Comparison of ENCODE assay signal across 19 cellular contexts in the genomic region with DNA sequence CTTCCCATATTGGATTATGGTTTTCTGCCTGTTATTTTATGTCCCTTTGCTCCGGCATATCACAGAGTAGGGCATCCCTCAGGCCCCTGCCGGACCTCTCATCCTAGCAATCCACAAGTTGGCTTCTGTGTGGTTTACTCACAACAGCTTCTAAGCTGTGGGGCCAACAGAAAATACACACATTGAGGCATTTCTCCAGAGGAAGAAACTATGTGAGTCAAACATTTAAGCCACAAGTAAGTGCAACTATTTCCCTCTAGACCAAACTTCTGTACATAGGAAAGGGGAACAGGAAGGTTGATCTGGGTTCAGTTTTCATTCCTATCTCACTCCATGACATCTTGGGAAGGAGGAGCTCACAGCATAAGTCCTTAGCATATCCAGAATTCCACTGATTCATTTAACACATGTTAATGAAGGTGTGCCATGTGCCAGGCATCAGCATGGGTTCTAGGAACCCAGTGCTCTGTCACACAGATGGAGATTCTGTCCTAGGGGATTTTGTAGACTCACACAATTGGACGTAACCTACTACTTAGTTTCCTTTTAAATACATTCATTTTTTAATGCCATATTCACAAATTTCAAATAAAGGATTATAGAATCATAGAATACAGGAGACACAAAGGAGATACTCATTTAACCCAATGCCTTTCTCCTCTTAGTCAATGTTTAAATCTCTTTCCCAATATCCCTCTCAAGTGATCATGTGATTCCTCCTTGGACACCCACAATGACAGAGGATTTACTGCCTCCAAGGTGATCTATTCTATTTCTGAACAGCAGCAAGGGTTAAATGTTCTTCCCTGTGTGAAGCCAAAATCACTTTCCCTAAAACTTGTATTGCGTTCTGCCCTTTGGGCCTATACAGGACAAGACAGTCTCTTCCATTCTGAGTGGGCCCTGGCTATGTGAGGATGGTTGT.
DNase-seq lines count a peak whose midpoint lies in the region; ATAC-seq and TF ChIP-seq lines count a peak whose summit lies in the region.
"Had no signal": no experiment of that assay in that cellular context is flagged by ENCODE, and none has a peak within 500 bp of the region (broad histone marks: within the 10 kb centered on the region; RNA-seq: fewer than 3 reads in every experiment).

No MANE protein-coding gene starts in this region.

- H3K36me3 Mint-ChIP-seq in activated CD4-positive, alpha-beta T cell treated with anti-CD3 and anti-CD28 coated beads for 36 hours (ENCODE audit: low read depth), result no peaks in the 10 kb centered on the region
- peaks cover 4% of the 10 kb centered on the region for H3K36me3 Mint-ChIP-seq in central memory CD8-positive, alpha-beta T cell (ENCODE audit: insufficient read depth)
- no peaks in the 10 kb centered on the region for H3K36me3 Mint-ChIP-seq in osteocyte (ENCODE audit: unreplicated experiment)
- H3K36me3 Mint-ChIP-seq: neural progenitor cell had no signal

- H3K79me2 ChIP-seq in Loucy (ENCODE audit: insufficient read depth, low read length), result no peaks in the 10 kb centered on the region

- H3K4me1 ChIP-seq in Loucy (ENCODE audit: insufficient read depth, low read length, poor library complexity, severe bottlenecking), result peaks cover 46% of the 10 kb centered on the region
- H3K4me1 ChIP-seq: neural progenitor cell had no signal

- no peaks in the 10 kb centered on the region for H3K9me3 Mint-ChIP-seq in activated CD4-positive, alpha-beta T cell treated with anti-CD3 and anti-CD28 coated beads for 36 hours (ENCODE audit: low read depth)
- no peaks in the 10 kb centered on the region for H3K9me3 Mint-ChIP-seq in central memory CD8-positive, alpha-beta T cell
- peaks cover 4% of the 10 kb centered on the region for H3K9me3 Mint-ChIP-seq in osteocyte (ENCODE audit: unreplicated experiment)
- H3K9me3 Mint-ChIP-seq: neural progenitor cell had no signal

- CTCF ChIA-PET in activated CD4-positive, alpha-beta T cell treated with anti-CD3 and anti-CD28 coated beads for 36 hours (lab: Charles Lee), result interaction anchor here (0.6 to 1.3 kb wide), 2 partner anchors 52 to 297 kb away, joined by 3 read pairs; no protein-coding TSS in a partner anchor

- no peak overlapping the region for H3K4me3 ChIP-seq in Loucy (ENCODE audit: low read length, poor library complexity, severe bottlenecking)
- H3K4me3 ChIP-seq: A549, heart right ventricle, neural progenitor cell, transverse colon had no signal

- H3K9me3 ChIP-seq in Loucy (ENCODE audit: insufficient read depth, low read depth, low read length), result no peaks in the 10 kb centered on the region
- H3K9me3 ChIP-seq: A549, heart right ventricle, transverse colon had no signal

- H3K9me2 ChIP-seq in Loucy (replicated peaks; ENCODE audit: low read depth, low read length), result no peaks in the 10 kb centered on the region

- intact Hi-C loops in activated CD4-positive, alpha-beta T cell treated with anti-CD3 and anti-CD28 coated beads for 36 hours (cut with DNase I, micrococcal nuclease), result loop anchor here (2.0 to 5.0 kb wide), 2 partner anchors 35 to 151 kb away; no protein-coding TSS in a partner anchor

- no peak overlapping the region for H3K4me3 Mint-ChIP-seq in activated CD4-positive, alpha-beta T cell treated with anti-CD3 and anti-CD28 coated beads for 36 hours
- no peak overlapping the region for H3K4me3 Mint-ChIP-seq in central memory CD8-positive, alpha-beta T cell
- no peak overlapping the region for H3K4me3 Mint-ChIP-seq in osteocyte (ENCODE audit: unreplicated experiment)
- H3K4me3 Mint-ChIP-seq: activated CD4-positive, alpha-beta T cell treated with anti-CD3 and anti-CD28 coated beads, Interleukin-2, amount 10 ng/mL, durations not matched to agents 7 days and 5 days; neural progenitor cell had no signal

- no peaks in the 10 kb centered on the region for H3F3A ChIP-seq in Loucy (ENCODE audit: low read depth)

- DNase-seq in activated CD4-positive, alpha-beta T cell treated with anti-CD3 and anti-CD28 coated beads for 36 hours, result no peak
- no peak for DNase-seq in activated CD4-positive, alpha-beta T cell treated with anti-CD3 and anti-CD28 coated beads for 1 hour
- no peak for DNase-seq in central memory CD8-positive, alpha-beta T cell (ENCODE audit: low spot score in 2 of 2)
- DNase-seq in osteocyte (ENCODE audit: extremely low spot score, unreplicated experiment), result no peak
- DNase-seq in stimulated activated naive CD4-positive, alpha-beta T cell treated with Interleukin-2 at 50 U/mL for 16 hours (lab: John Stamatoyannopoulos, UW), result no peak
- no peak for DNase-seq in kidney glomerular epithelial cell (lab: John Stamatoyannopoulos, UW)
- DNase-seq: activated CD4-positive, alpha-beta T cell treated with anti-CD3 and anti-CD28 coated beads, Interleukin-2, amount 10 ng/mL, durations not matched to agents 7 days and 5 days; activated naive CD4-positive, alpha-beta T cell treated with Interleukin-2 at 50 U/mL for 16 hours; DMS 273 treated with DMSO at 0.1 percent for 48 hours; heart right ventricle; KBM-7; NCI-H2081 treated with DMSO at 0.1 percent for 48 hours; NK-92 treated with Interleukin-12 subunit alpha and Interleukin-12 subunit beta, amount 100 ng/mL, for 24 hours; transverse colon had no signal

- no peaks in the 10 kb centered on the region for H3K36me3 ChIP-seq in Loucy (ENCODE audit: insufficient read depth, low read length)
- H3K36me3 ChIP-seq: heart right ventricle, neural progenitor cell, transverse colon had no signal

- 0 out of 2 replicates have a peak overlapping the region, but pooled peaks have one; percentile 36 for H2AFZ ChIP-seq in Loucy (ENCODE audit: low read length)
- H2AFZ ChIP-seq: neural progenitor cell had no signal

- ATAC-seq in activated CD4-positive, alpha-beta T cell treated with anti-CD3 and anti-CD28 coated beads for 36 hours, result peak; percentile 30
- ATAC-seq in central memory CD8-positive, alpha-beta T cell (replicated peaks; ENCODE audit: extremely low read depth, poor library complexity, severe bottlenecking), result no peak
- no peak for ATAC-seq in GM18511 (IDR thresholded peaks at IDR 0.05; ENCODE audit: unreplicated experiment)
- ATAC-seq: A549, left lobe of liver had no signal

- no peak overlapping the region for H3K9ac ChIP-seq in Loucy (ENCODE audit: low read depth, low read length, poor library complexity, severe bottlenecking)
- H3K9ac ChIP-seq: neural progenitor cell had no signal

- no peaks in the 10 kb centered on the region for H4K20me1 ChIP-seq in Loucy (ENCODE audit: insufficient read depth, low read length, poor library complexity, severe bottlenecking)

- no peak overlapping the region for H3K27ac Mint-ChIP-seq in activated CD4-positive, alpha-beta T cell treated with anti-CD3 and anti-CD28 coated beads for 36 hours
- H3K27ac Mint-ChIP-seq in central memory CD8-positive, alpha-beta T cell (ENCODE audit: low read depth), result peak overlapping the region; percentile 95
- H3K27ac Mint-ChIP-seq in osteocyte (ENCODE audit: unreplicated experiment), result peak overlapping the region; percentile 3
- H3K27ac Mint-ChIP-seq: neural progenitor cell had no signal

- H3K4me1 Mint-ChIP-seq in activated CD4-positive, alpha-beta T cell treated with anti-CD3 and anti-CD28 coated beads for 36 hours, result peaks cover 35% of the 10 kb centered on the region
- peaks cover 69% of the 10 kb centered on the region for H3K4me1 Mint-ChIP-seq in central memory CD8-positive, alpha-beta T cell
- H3K4me1 Mint-ChIP-seq in osteocyte (ENCODE audit: unreplicated experiment), result peaks cover 33% of the 10 kb centered on the region
- H3K4me1 Mint-ChIP-seq: neural progenitor cell had no signal

- POLR2A ChIA-PET in activated CD4-positive, alpha-beta T cell treated with anti-CD3 and anti-CD28 coated beads for 36 hours (lab: Charles Lee), result no interaction called here

- TF ChIP-seq CTCF in Loucy (conservative IDR thresholded peaks at IDR 0.05; ENCODE audit: low read length), result no peak
- no peak for TF ChIP-seq CTCF in osteocyte (IDR thresholded peaks at IDR 0.05)

- no peak overlapping the region for H3K4me2 ChIP-seq in Loucy (ENCODE audit: low read depth, low read length, poor library complexity, severe bottlenecking)
- H3K4me2 ChIP-seq: A549, neural progenitor cell had no signal

- H3K27me3 Mint-ChIP-seq in activated CD4-positive, alpha-beta T cell treated with anti-CD3 and anti-CD28 coated beads for 36 hours, result no peaks in the 10 kb centered on the region
- H3K27me3 Mint-ChIP-seq in central memory CD8-positive, alpha-beta T cell, result no peaks in the 10 kb centered on the region
- H3K27me3 Mint-ChIP-seq in osteocyte (ENCODE audit: unreplicated experiment), result no peaks in the 10 kb centered on the region
- H3K27me3 Mint-ChIP-seq: activated CD4-positive, alpha-beta T cell treated with anti-CD3 and anti-CD28 coated beads, Interleukin-2, amount 10 ng/mL, durations not matched to agents 7 days and 5 days had no signal

- H3K27me3 ChIP-seq in Loucy (ENCODE audit: insufficient read depth, low read length, poor library complexity, severe bottlenecking), result no peaks in the 10 kb centered on the region
- H3K27me3 ChIP-seq: heart right ventricle, neural progenitor cell, transverse colon had no signal
